In the genomic region with DNA sequence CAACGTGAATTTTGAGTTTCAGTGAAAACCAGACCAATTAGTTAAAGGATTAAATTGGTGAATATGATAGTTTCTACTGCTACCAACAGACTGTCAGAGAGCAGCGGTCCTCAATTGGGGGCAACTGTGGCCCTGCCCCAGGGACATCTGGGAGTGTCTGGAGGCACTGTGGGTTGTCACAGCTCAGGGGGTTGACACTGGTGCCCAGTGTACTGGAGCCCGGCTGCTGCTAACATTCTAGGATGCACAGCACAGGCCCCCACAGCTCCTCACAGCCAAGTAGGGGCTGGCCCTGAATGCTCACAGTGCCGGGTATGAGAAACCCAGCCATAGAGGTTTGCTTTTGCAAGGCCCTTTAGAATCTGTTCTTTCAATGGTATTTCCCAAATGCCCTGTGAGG, we compare ENCODE assay signal across 34 cellular contexts.
"Had no signal": no experiment of that assay in that cellular context is flagged by ENCODE, and none has a peak within 500 bp of the region (broad histone marks: within the 10 kb centered on the region; RNA-seq: fewer than 3 reads in every experiment).

No MANE protein-coding gene starts in this region.

- H3K36me3 ChIP-seq: adrenal gland, brain microvascular endothelial cell, breast epithelium had no signal

- H3K27me3 ChIP-seq: adrenal gland, body of pancreas, brain microvascular endothelial cell, breast epithelium had no signal

- DNase-seq: activated B cell treated with CpG ODN at 0.5 μM for 24 hours; activated CD4-positive, alpha-beta memory T cell treated with anti-CD3 and anti-CD28 coated beads for 36 hours; activated CD4-positive, alpha-beta T cell treated with anti-CD3 and anti-CD28 coated beads for 4 hours; activated CD4-positive, alpha-beta T cell treated with anti-CD3 and anti-CD28 coated beads, Interleukin-2, amount 10 ng/mL, durations not matched to agents 24 days and 14 days; activated CD4-positive, alpha-beta T cell treated with anti-CD3 and anti-CD28 coated beads, Interleukin-2, amount 50 U/mL, for 1 hour; activated CD4-positive, alpha-beta T cell treated with anti-CD3 and anti-CD28 coated beads, Interleukin-2, amount 50 U/mL, for 4 hours; activated CD4-positive, CD25-positive, alpha-beta regulatory T cell treated with anti-CD3 and anti-CD28 coated beads, Interleukin-2, amount 50 U/mL, for 72 hours; activated CD8-positive, alpha-beta memory T cell treated with anti-CD3 and anti-CD28 coated beads, Interleukin-2, amount 50 U/mL, for 4 hours; activated CD8-positive, alpha-beta T cell treated with anti-CD3 and anti-CD28 coated beads for 36 hours; activated effector memory CD4-positive, alpha-beta T cell treated with anti-CD3 and anti-CD28 coated beads, Interleukin-2, amount 50 U/mL, for 16 hours; activated gamma-delta T cell treated with Interleukin-2 at 50 U/mL for 16 hours; activated naive CD4-positive, alpha-beta T cell; activated naive CD4-positive, alpha-beta T cell treated with anti-CD3 and anti-CD28 coated beads for 36 hours; activated naive CD4-positive, alpha-beta T cell treated with anti-CD3 and anti-CD28 coated beads, Interleukin-2, amount 50 U/mL, for 16 hours; activated naive CD8-positive, alpha-beta T cell treated with anti-CD3 and anti-CD28 coated beads for 36 hours; activated T-cell treated with anti-CD3 and anti-CD28 coated beads for 4 hours; activated T-cell treated with anti-CD3 and anti-CD28 coated beads, Interleukin-2, amount 50 U/mL, for 1 hour; activated T-cell treated with anti-CD3 and anti-CD28 coated beads, Interleukin-2, amount 50 U/mL, for 4 hours; activated T-cell treated with anti-CD3 and anti-CD28 coated beads, Interleukin-2, amount 50 U/mL, for 72 hours; adrenal gland; amniotic stem cell; aorta; body of pancreas; brain microvascular endothelial cell; central memory CD4-positive, alpha-beta T cell; T-helper 1 cell; T-helper 2 cell; T-helper 9 cell had no signal

- H3K4me3 ChIP-seq: adrenal gland, body of pancreas, breast epithelium had no signal

- H3K27ac ChIP-seq: adrenal gland, body of pancreas, brain microvascular endothelial cell, breast epithelium, VCaP had no signal

- H3K4me1 ChIP-seq: adrenal gland, body of pancreas, breast epithelium had no signal

- ATAC-seq: activated CD8-positive, alpha-beta T cell treated with anti-CD3 and anti-CD28 coated beads for 36 hours; activated naive CD4-positive, alpha-beta T cell treated with anti-CD3 and anti-CD28 coated beads, Interleukin-2, amount 50 U/mL, for 72 hours; activated T-cell treated with anti-CD3 and anti-CD28 coated beads, Interleukin-2, amount 50 U/mL, for 4 hours; activated T-cell treated with anti-CD3 and anti-CD28 coated beads, Interleukin-2, amount 50 U/mL, for 72 hours; activated T-helper 17 cell treated with anti-CD3 and anti-CD28 coated beads, Interleukin-2, amount 50 U/mL, for 72 hours; body of pancreas had no signal

- H3K9me3 ChIP-seq: adrenal gland, body of pancreas, breast epithelium had no signal

- FAIRE-seq: astrocyte, TTC549 had no signal
